17 cellular contexts compared by ENCODE assay signal in genomic region chr4:101400096-101400495, GRCh38. TPM values are rescaled to one million over a fixed set of nuclear protein-coding genes. Genes with fewer than 3 reads are reported as not detected.
A peak's percentile ranks its signal among the peaks of the same experiment; 100 is the strongest.
DNase-seq lines count a peak whose midpoint lies in the region; ATAC-seq, FAIRE-seq and TF ChIP-seq lines count a peak whose summit lies in the region.
"Had no signal": no experiment of that assay in that cellular context is flagged by ENCODE, and none has a peak within 500 bp of the region (broad histone marks: within the 10 kb centered on the region; RNA-seq: fewer than 3 reads in every experiment).

No MANE protein-coding gene starts in this region.

- FAIRE-seq in H54 (lab: Jason Lieb, UNC) = peak; percentile 79

- H3K36me3 ChIP-seq in PC-3 (ENCODE audit: low read depth, low read length) (no peaks in the 10 kb centered on the region), BE2C (no peaks in the 10 kb centered on the region)

- no peaks in the 10 kb centered on the region for H3F3A ChIP-seq in PC-3 (ENCODE audit: low read length, unreplicated experiment)

- H4K20me1 ChIP-seq in PC-3 (ENCODE audit: low read length) = no peaks in the 10 kb centered on the region

- H3K9me3 Mint-ChIP-seq in natural killer cell treated with Interleukin-12 subunit alpha and Interleukin-12 subunit beta and Interleukin-15 and Interleukin-18, amount 100 ng/mL, for 72 hours = peaks cover 4% of the 10 kb centered on the region
- H3K9me3 Mint-ChIP-seq: nephron had no signal

- peak; percentile 100 for ATAC-seq in PC-3
- peak in 1 of 2 donors; percentile 76 for ATAC-seq in natural killer cell treated with Interleukin-12 subunit alpha and Interleukin-12 subunit beta and Interleukin-15 and Interleukin-18, amount 100 ng/mL, for 72 hours
- ATAC-seq in GM19397 (IDR thresholded peaks at IDR 0.05; ENCODE audit: unreplicated experiment) = no peak
- ATAC-seq in GM18873 (IDR thresholded peaks at IDR 0.05; ENCODE audit: low FRiP score, unreplicated experiment) = no peak
- ATAC-seq: CD8-positive, alpha-beta T cell; left lobe of liver had no signal

- POLR2A ChIA-PET in PC-3 (lab: Charles Lee; ENCODE audit: unreplicated experiment) = no interaction called here

- peak overlapping the region; percentile 85 for H3K27ac ChIP-seq in PC-3 (ENCODE audit: low read length)

- intact Hi-C loops in PC-3 (cut with micrococcal nuclease) = no loop called here

- H3K4me2 ChIP-seq in PC-3 (ENCODE audit: low read length) = peak overlapping the region; percentile 67

- TF ChIP-seq CTCF in PC-3 (conservative IDR thresholded peaks at IDR 0.05; ENCODE audit: low read depth, low read length) = no peak
- TF ChIP-seq CTCF in BE2C (IDR thresholded peaks at IDR 0.05; ENCODE audit: low read depth, low read length) = no peak

- no peak overlapping the region for H2AFZ ChIP-seq in PC-3 (ENCODE audit: low read length)

- no TSS peak for BruUV-seq in PC-3 (replicated peaks; lab: Mats Ljungman, UMichigan)

- H3K4me3 ChIP-seq in PC-3 (ENCODE audit: low read length) = no peak overlapping the region
- H3K4me3 ChIP-seq in BE2C (ENCODE audit: low read depth, low read length) = no peak overlapping the region

- no peak overlapping the region for H3K4me3 Mint-ChIP-seq in natural killer cell treated with Interleukin-12 subunit alpha and Interleukin-12 subunit beta and Interleukin-15 and Interleukin-18, amount 100 ng/mL, for 72 hours
- H3K4me3 Mint-ChIP-seq: activated naive CD4-positive, alpha-beta T cell treated with anti-CD3 and anti-CD28 coated beads, Interleukin-2, amount 10 ng/mL, durations not matched to agents 7 days and 5 days; CD8-positive, alpha-beta T cell; nephron had no signal

- peak overlapping the region in 1 of 2 donors; percentile 49 for H3K27ac Mint-ChIP-seq in natural killer cell treated with Interleukin-12 subunit alpha and Interleukin-12 subunit beta and Interleukin-15 and Interleukin-18, amount 100 ng/mL, for 72 hours
- H3K27ac Mint-ChIP-seq: activated naive CD4-positive, alpha-beta T cell treated with anti-CD3 and anti-CD28 coated beads, Interleukin-2, amount 10 ng/mL, durations not matched to agents 7 days and 5 days; CD8-positive, alpha-beta T cell; nephron had no signal

- no peak for TF ChIP-seq POLR2A in H54 (IDR thresholded peaks at IDR 0.05; ENCODE audit: low read depth, low read length)

- H3K27me3 ChIP-seq in PC-3 (ENCODE audit: low read length) (no peaks in the 10 kb centered on the region), BE2C (no peaks in the 10 kb centered on the region)

- no peaks in the 10 kb centered on the region for H3K27me3 Mint-ChIP-seq in natural killer cell treated with Interleukin-12 subunit alpha and Interleukin-12 subunit beta and Interleukin-15 and Interleukin-18, amount 100 ng/mL, for 72 hours

- no peaks in the 10 kb centered on the region for H3K9me2 ChIP-seq in PC-3 (replicated peaks; ENCODE audit: low read length)

- CTCF ChIA-PET in PC-3 (lab: Charles Lee) = no interaction called here

- H3K4me1 Mint-ChIP-seq in natural killer cell treated with Interleukin-12 subunit alpha and Interleukin-12 subunit beta and Interleukin-15 and Interleukin-18, amount 100 ng/mL, for 72 hours (ENCODE audit: low read depth in 2 of 2) = peaks cover 10 to 13% of the 10 kb centered on the region in 2 donors
- H3K4me1 Mint-ChIP-seq: nephron had no signal

- peak overlapping the region; percentile 53 for H3K9ac ChIP-seq in PC-3 (ENCODE audit: low read length)

- DNase-seq in H54 (ENCODE audit: insufficient read length, low spot score) (peak; percentile 2), PC-3 (peak; percentile 82), brain pericyte (ENCODE audit: low read depth, low spot score) (peak; percentile 41), BE2C (no peak), iPS-NIHi11 (ENCODE audit: low spot score) (no peak)
- peak; percentile 61 for DNase-seq in natural killer cell treated with Interleukin-12 subunit alpha and Interleukin-12 subunit beta and Interleukin-15 and Interleukin-18, amount 100 ng/mL, for 72 hours (ENCODE audit: low spot score)
- DNase-seq: activated CD4-positive, alpha-beta T cell treated with anti-CD3 and anti-CD28 coated beads for 1 hour; activated naive CD4-positive, alpha-beta T cell treated with anti-CD3 and anti-CD28 coated beads, Interleukin-2, amount 10 ng/mL, durations not matched to agents 7 days and 5 days; CD8-positive, alpha-beta T cell; KBM-7; NCI-H2029; NK-92 treated with Interleukin-12 subunit alpha and Interleukin-12 subunit beta, amount 100 ng/mL, for 24 hours; trophoblast cell had no signal

- H3K79me2 ChIP-seq in PC-3 (ENCODE audit: low read length) = no peaks in the 10 kb centered on the region

- H3K36me3 Mint-ChIP-seq in natural killer cell treated with Interleukin-12 subunit alpha and Interleukin-12 subunit beta and Interleukin-15 and Interleukin-18, amount 100 ng/mL, for 72 hours = no peaks in the 10 kb centered on the region
- H3K36me3 Mint-ChIP-seq: activated naive CD4-positive, alpha-beta T cell treated with anti-CD3 and anti-CD28 coated beads, Interleukin-2, amount 10 ng/mL, durations not matched to agents 7 days and 5 days; CD8-positive, alpha-beta T cell had no signal

- H3K4me1 ChIP-seq in PC-3 (ENCODE audit: insufficient read depth, low read length) (peaks cover 19% of the 10 kb centered on the region), BE2C (no peaks in the 10 kb centered on the region)

- H3K9me3 ChIP-seq in PC-3 (ENCODE audit: low read length) (no peaks in the 10 kb centered on the region), BE2C (no peaks in the 10 kb centered on the region)

RNA-seq across cellular contexts. Expression of gene PPP3CA, which starts 52.8 kb away (rescaled TPM):
- 15.5 and 19.2 TPM in 2 replicates for total RNA-seq in PC-3 (2014; rRNA removed)
- total RNA-seq in natural killer cell treated with Interleukin-12 subunit alpha and Interleukin-12 subunit beta and Interleukin-15 and Interleukin-18, amount 100 ng/mL, for 72 hours = 10 to 100 TPM; 42.6 to 50.2 TPM
- polyA plus RNA-seq in BE2C (2012; ENCODE audit: insufficient read depth, insufficient read length, low read depth) = 29.6 TPM

Comparison
In these comparisons a context has a peak if more than half of its experiments do, and no peak if none do; other contexts are left out.
1. DNase-seq: peak in H54 (single experiment), PC-3 (single experiment), brain pericyte (single experiment) and natural killer cell treated with Interleukin-12 subunit alpha and Interleukin-12 subunit beta and Interleukin-15 and Interleukin-18, amount 100 ng/mL, for 72 hours (single experiment); none in BE2C (single experiment) and iPS-NIHi11 (single experiment).